In genomic region chr11:17387811-17388210, GRCh38 we compare ENCODE assay signal across 12 cellular contexts. TPM values are rescaled to one million over a fixed set of nuclear protein-coding genes. Genes with fewer than 3 reads are reported as not detected.
DNase-seq lines count a peak whose midpoint lies in the region; ATAC-seq and TF ChIP-seq lines count a peak whose summit lies in the region.
"Had no signal": no experiment of that assay in that cellular context is flagged by ENCODE, and none has a peak within 500 bp of the region (broad histone marks: within the 10 kb centered on the region; RNA-seq: fewer than 3 reads in every experiment).

No MANE protein-coding gene starts in this region.

- no peaks in the 10 kb centered on the region for H3K9me3 ChIP-seq in CD4-positive, CD25-positive, alpha-beta regulatory T cell (ENCODE audit: control insufficient read depth in 2 of 2, low read length in 2 of 2)
- no peaks in the 10 kb centered on the region for H3K9me3 ChIP-seq in Caco-2

- TF ChIP-seq CTCF in Caco-2 (IDR thresholded peaks at IDR 0.05; ENCODE audit: insufficient read depth in 1 of 2, low read depth in 1 of 2, low read length in 1 of 2, severe bottlenecking in 1 of 2, unreplicated experiment in 1 of 2): no peak
- no peak for TF ChIP-seq CTCF in nephron (IDR thresholded peaks at IDR 0.05; ENCODE audit: unreplicated experiment in 3 of 3)

- H3K36me3 Mint-ChIP-seq in CD4-positive, CD25-positive, alpha-beta regulatory T cell: no peaks in the 10 kb centered on the region
- peaks cover 16% of the 10 kb centered on the region for H3K36me3 Mint-ChIP-seq in Caco-2 (ENCODE audit: insufficient read depth, unreplicated experiment)
- H3K36me3 Mint-ChIP-seq in activated CD8-positive, alpha-beta T cell treated with anti-CD3 and anti-CD28 coated beads, Interleukin-2, amount 10 ng/mL, durations not matched to agents 7 days and 5 days (ENCODE audit: low read depth): no peaks in the 10 kb centered on the region
- no peaks in the 10 kb centered on the region for H3K36me3 Mint-ChIP-seq in nephron (ENCODE audit: low read depth)

- no peaks in the 10 kb centered on the region for H3K27me3 ChIP-seq in CD4-positive, CD25-positive, alpha-beta regulatory T cell (ENCODE audit: control insufficient read depth, insufficient read depth, low read length)
- no peaks in the 10 kb centered on the region; the same call in none of the 2 replicates for H3K27me3 ChIP-seq in Caco-2 (replicated peaks; ENCODE audit: control insufficient read depth, insufficient read depth, low read length)

- H3K27me3 Mint-ChIP-seq in CD4-positive, CD25-positive, alpha-beta regulatory T cell: peaks cover 18% of the 10 kb centered on the region
- H3K27me3 Mint-ChIP-seq in Caco-2 (ENCODE audit: insufficient read depth, unreplicated experiment): peaks cover 5% of the 10 kb centered on the region
- peaks cover 11% of the 10 kb centered on the region for H3K27me3 Mint-ChIP-seq in activated CD8-positive, alpha-beta T cell treated with anti-CD3 and anti-CD28 coated beads, Interleukin-2, amount 10 ng/mL, durations not matched to agents 7 days and 5 days (ENCODE audit: low read depth)
- H3K27me3 Mint-ChIP-seq in nephron (ENCODE audit: low read depth): peaks cover 53% of the 10 kb centered on the region

- H3K9me3 Mint-ChIP-seq in CD4-positive, CD25-positive, alpha-beta regulatory T cell: no peaks in the 10 kb centered on the region
- H3K9me3 Mint-ChIP-seq in Caco-2 (ENCODE audit: unreplicated experiment) (no peaks in the 10 kb centered on the region), nephron (no peaks in the 10 kb centered on the region)
- no peaks in the 10 kb centered on the region for H3K9me3 Mint-ChIP-seq in activated CD8-positive, alpha-beta T cell treated with anti-CD3 and anti-CD28 coated beads, Interleukin-2, amount 10 ng/mL, durations not matched to agents 7 days and 5 days (ENCODE audit: insufficient read depth)

- H3K4me1 ChIP-seq in CD4-positive, CD25-positive, alpha-beta regulatory T cell (ENCODE audit: control insufficient read depth, insufficient read depth, low read length, poor library complexity, severe bottlenecking): peaks cover 11% of the 10 kb centered on the region
- H3K4me1 ChIP-seq in Caco-2: peaks cover 3% of the 10 kb centered on the region; the same call in 1 of the 2 replicates

- intact Hi-C loops in Caco-2 (cut with micrococcal nuclease; ENCODE audit: unreplicated experiment) (no loop called here), head of caudate nucleus (cut with DNase I) (no loop called here)

- H3K27ac ChIP-seq in CD4-positive, CD25-positive, alpha-beta regulatory T cell (ENCODE audit: insufficient read depth, low read length, poor library complexity, severe bottlenecking): no peak overlapping the region

- no peak overlapping the region for H3K4me3 ChIP-seq in CD4-positive, CD25-positive, alpha-beta regulatory T cell (ENCODE audit: low read depth, low read length)
- no peak overlapping the region for H3K4me3 ChIP-seq in Caco-2 (ENCODE audit: low read depth, low read length)

- CTCF ChIA-PET in Caco-2 (lab: Charles Lee): interaction anchor here (0.8 to 1.1 kb wide), 3 partner anchors 13 to 179 kb away, joined by 3 to 4 read pairs (median 3); no protein-coding TSS in a partner anchor
- CTCF ChIA-PET in activated CD8-positive, alpha-beta T cell treated with anti-CD3 and anti-CD28 coated beads, Interleukin-2, amount 10 ng/mL, durations not matched to agents 7 days and 5 days (lab: Charles Lee): interaction anchor here (0.8 to 3.5 kb wide), 6 partner anchors 14 to 140 kb away, joined by 3 to 25 read pairs (median 4); no protein-coding TSS in a partner anchor

- no peak for ATAC-seq in CD4-positive, CD25-positive, alpha-beta regulatory T cell (ENCODE audit: low read depth in 2 of 2)
- no peak for ATAC-seq in activated CD8-positive, alpha-beta T cell treated with anti-CD3 and anti-CD28 coated beads, Interleukin-2, amount 10 ng/mL, durations not matched to agents 7 days and 5 days
- ATAC-seq in HG02973 (IDR thresholded peaks at IDR 0.05; ENCODE audit: unreplicated experiment): no peak

- no TSS peak for BruUV-seq in Caco-2 (replicated peaks; lab: Mats Ljungman, UMichigan)

- DNase-seq in CD4-positive, CD25-positive, alpha-beta regulatory T cell: no peak
- no peak for DNase-seq in Caco-2
- no peak for DNase-seq in activated CD8-positive, alpha-beta T cell treated with anti-CD3 and anti-CD28 coated beads, Interleukin-2, amount 10 ng/mL, durations not matched to agents 7 days and 5 days
- no peak for DNase-seq in NCI-H1417 (lab: John Stamatoyannopoulos, UW)
- DNase-seq in head of caudate nucleus: no peak
- DNase-seq: amygdala; NCI-H2029 treated with DMSO at 0.1 percent for 48 hours; NCI-H526; PC-3; stimulated activated CD4-positive, alpha-beta T cell treated with anti-CD3 and anti-CD28 coated beads, Interleukin-12 subunit alpha, Interleukin-12 subunit beta, amount 100 ng/mL, for 4 hours had no signal

- POLR2A ChIA-PET in Caco-2 (lab: Charles Lee): no interaction called here
- POLR2A ChIA-PET in activated CD8-positive, alpha-beta T cell treated with anti-CD3 and anti-CD28 coated beads, Interleukin-2, amount 10 ng/mL, durations not matched to agents 7 days and 5 days (lab: Charles Lee): no interaction called here

- H3K36me3 ChIP-seq in CD4-positive, CD25-positive, alpha-beta regulatory T cell (ENCODE audit: control insufficient read depth, insufficient read depth, low read length): no peaks in the 10 kb centered on the region
- H3K36me3 ChIP-seq in Caco-2 (ENCODE audit: control insufficient read depth, insufficient read depth, low read length): no peaks in the 10 kb centered on the region

- peaks cover 0 to 14% (median 5%) of the 10 kb centered on the region in 4 donors for H3K4me1 Mint-ChIP-seq in CD4-positive, CD25-positive, alpha-beta regulatory T cell
- H3K4me1 Mint-ChIP-seq in Caco-2 (ENCODE audit: low read depth, unreplicated experiment) (no peaks in the 10 kb centered on the region), nephron (no peaks in the 10 kb centered on the region)
- peaks cover 17% of the 10 kb centered on the region for H3K4me1 Mint-ChIP-seq in activated CD8-positive, alpha-beta T cell treated with anti-CD3 and anti-CD28 coated beads, Interleukin-2, amount 10 ng/mL, durations not matched to agents 7 days and 5 days (ENCODE audit: low read depth)

- peak overlapping the region in 3 of 4 donors; percentile 77 to 84 (median 78) for H3K4me3 Mint-ChIP-seq in CD4-positive, CD25-positive, alpha-beta regulatory T cell
- peak overlapping the region; percentile 52 for H3K4me3 Mint-ChIP-seq in Caco-2 (ENCODE audit: unreplicated experiment)
- peak overlapping the region; percentile 45 for H3K4me3 Mint-ChIP-seq in activated CD8-positive, alpha-beta T cell treated with anti-CD3 and anti-CD28 coated beads, Interleukin-2, amount 10 ng/mL, durations not matched to agents 7 days and 5 days
- peak overlapping the region; percentile 69 to 81 (median 70) for H3K4me3 Mint-ChIP-seq in nephron

- H3K27ac Mint-ChIP-seq in CD4-positive, CD25-positive, alpha-beta regulatory T cell: no peak overlapping the region
- H3K27ac Mint-ChIP-seq in Caco-2 (ENCODE audit: unreplicated experiment) (no peak overlapping the region), nephron (no peak overlapping the region)
- H3K27ac Mint-ChIP-seq in activated CD8-positive, alpha-beta T cell treated with anti-CD3 and anti-CD28 coated beads, Interleukin-2, amount 10 ng/mL, durations not matched to agents 7 days and 5 days: no peak overlapping the region

RNA-seq across cellular contexts. Expression of gene KCNJ11, which starts 0.6 kb away (rescaled TPM):
- not detected for total RNA-seq in CD4-positive, CD25-positive, alpha-beta regulatory T cell
- not detected for polyA plus RNA-seq in CD4-positive, CD25-positive, alpha-beta regulatory T cell
- 2.3 and 3.4 TPM in 2 replicates for total RNA-seq in Caco-2 (2022)
- total RNA-seq in activated CD8-positive, alpha-beta T cell treated with anti-CD3 and anti-CD28 coated beads, Interleukin-2, amount 10 ng/mL, durations not matched to agents 7 days and 5 days: 1 to 10 TPM; 4.2 to 5.7 TPM

RNA-seq across cellular contexts. Expression of gene NCR3LG1, which starts 36.2 kb away (rescaled TPM):
- 0.69 TPM for total RNA-seq in CD4-positive, CD25-positive, alpha-beta regulatory T cell
- under 1 TPM in 1 of 4 donors, not detected in 3; 0.12 TPM for polyA plus RNA-seq in CD4-positive, CD25-positive, alpha-beta regulatory T cell
- 14.6 and 14.8 TPM in 2 replicates for total RNA-seq in Caco-2 (2022)
- total RNA-seq in activated CD8-positive, alpha-beta T cell treated with anti-CD3 and anti-CD28 coated beads, Interleukin-2, amount 10 ng/mL, durations not matched to agents 7 days and 5 days: 1 to 10 TPM; 1.5 to 1.9 TPM
